In the genomic region with DNA sequence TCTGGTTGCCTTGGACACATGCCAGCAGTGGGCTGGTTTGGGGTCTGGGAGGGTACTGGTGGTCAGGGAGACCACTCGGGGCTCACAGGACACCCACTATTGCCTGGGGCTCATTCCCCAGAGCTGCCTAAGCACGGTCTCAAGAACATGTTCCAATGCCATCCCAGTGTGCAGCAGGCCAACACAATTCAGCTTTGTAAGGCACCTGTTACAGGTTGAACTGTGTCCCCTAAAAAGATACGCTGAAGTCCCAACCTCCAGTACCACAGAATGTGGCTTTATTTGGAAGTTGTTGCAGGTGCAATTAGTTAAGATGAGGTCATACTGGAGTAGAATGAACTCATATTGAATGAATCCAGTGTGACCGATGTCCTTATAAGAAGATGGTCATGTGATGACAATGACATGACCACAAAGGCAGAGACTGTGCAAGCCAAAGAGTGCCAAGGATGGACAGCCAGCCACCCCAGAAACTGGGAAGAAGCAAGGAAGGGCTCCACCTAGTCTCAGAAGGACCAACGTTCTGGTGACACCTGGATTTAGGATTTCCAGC, we compare ENCODE assay signal across 41 cellular contexts. TPM values are rescaled to one million over a fixed set of nuclear protein-coding genes. Genes with fewer than 3 reads are reported as not detected.
"Had no signal": no experiment of that assay in that cellular context is flagged by ENCODE, and none has a peak within 500 bp of the region (broad histone marks: within the 10 kb centered on the region; RNA-seq: fewer than 3 reads in every experiment).

No MANE protein-coding gene starts in this region.

- H3K4me1 Mint-ChIP-seq: activated CD4-positive, alpha-beta T cell treated with anti-CD3 and anti-CD28 coated beads, Interleukin-2, amount 10 ng/mL, durations not matched to agents 24 days and 14 days; activated naive CD4-positive, alpha-beta T cell treated with anti-CD3 and anti-CD28 coated beads, Interleukin-2, amount 10 ng/mL, durations not matched to agents 7 days and 5 days; activated naive CD4-positive, alpha-beta T cell treated with anti-CD3 and anti-CD28 coated beads, Interleukin-2, amount 50 U/mL, for 24 hours; activated naive CD8-positive, alpha-beta T cell treated with anti-CD3 and anti-CD28 coated beads, Interleukin-2, amount 10 ng/mL, durations not matched to agents 7 days and 5 days; activated T-helper 17 cell treated with anti-CD3 and anti-CD28 coated beads, Interleukin-2, amount 50 U/mL, for 72 hours; central memory CD8-positive, alpha-beta T cell had no signal

- H3K36me3 Mint-ChIP-seq: activated CD4-positive, alpha-beta memory T cell treated with anti-CD3 and anti-CD28 coated beads for 36 hours; activated naive CD4-positive, alpha-beta T cell treated with anti-CD3 and anti-CD28 coated beads, Interleukin-2, amount 10 ng/mL, durations not matched to agents 7 days and 5 days; activated naive CD4-positive, alpha-beta T cell treated with anti-CD3 and anti-CD28 coated beads, Interleukin-2, amount 50 U/mL, for 24 hours; activated naive CD8-positive, alpha-beta T cell; activated naive CD8-positive, alpha-beta T cell treated with anti-CD3 and anti-CD28 coated beads, Interleukin-2, amount 10 ng/mL, durations not matched to agents 7 days and 5 days; brain had no signal

- H3K4me3 Mint-ChIP-seq: activated B cell treated with CpG ODN at 0.5 μM for 24 hours; activated CD4-positive, alpha-beta memory T cell treated with anti-CD3 and anti-CD28 coated beads for 36 hours; activated CD4-positive, alpha-beta T cell treated with anti-CD3 and anti-CD28 coated beads, Interleukin-2, amount 10 ng/mL, durations not matched to agents 24 days and 14 days; activated CD8-positive, alpha-beta T cell treated with anti-CD3 and anti-CD28 coated beads for 36 hours; activated naive CD4-positive, alpha-beta T cell treated with anti-CD3 and anti-CD28 coated beads, Interleukin-2, amount 10 ng/mL, durations not matched to agents 7 days and 5 days; activated naive CD4-positive, alpha-beta T cell treated with anti-CD3 and anti-CD28 coated beads, Interleukin-2, amount 50 U/mL, for 24 hours; activated naive CD8-positive, alpha-beta T cell; activated naive CD8-positive, alpha-beta T cell treated with anti-CD3 and anti-CD28 coated beads, Interleukin-2, amount 10 ng/mL, durations not matched to agents 7 days and 5 days; activated naive CD8-positive, alpha-beta T cell treated with anti-CD3 and anti-CD28 coated beads, Interleukin-2, amount 50 U/mL, for 24 hours; activated T-cell treated with anti-CD3 and anti-CD28 coated beads, Interleukin-2, amount 50 U/mL, for 4 hours; activated T-cell treated with anti-CD3 and anti-CD28 coated beads, Interleukin-2, amount 50 U/mL, for 72 hours; activated T-helper 1 cell treated with anti-CD3 and anti-CD28 coated beads, Interleukin-12 subunit alpha, Interleukin-12 subunit beta, Interleukin-2, Interleukin-4 antibody, amounts not matched to agents 30 ng/mL and 10 ng/mL and 1 ng/mL, durations not matched to agents 14 hours and 24 hours and 36 hours; activated T-helper 17 cell treated with anti-CD3 and anti-CD28 coated beads, Interleukin-2, amount 50 U/mL, for 72 hours; brain; central memory CD8-positive, alpha-beta T cell; T-helper 1 cell treated with Interleukin-12 subunit alpha and Interleukin-12 subunit beta and Interleukin-4 antibody, amounts not matched to agents 30 μg/mL and 1 μg/mL, for 36 hours; T-helper 2 cell treated with Interferon-gamma antibody and Interleukin-4, amounts not matched to agents 5 μg/mL and 100 μg/mL, for 36 hours had no signal

- FAIRE-seq: bronchial epithelial cell, TTC549 had no signal

- H3K36me3 ChIP-seq: ascending aorta, cardiac muscle cell had no signal

- H3K27ac ChIP-seq: ascending aorta, cardiac muscle cell, VCaP had no signal

- H3K27ac Mint-ChIP-seq: activated B cell treated with CpG ODN at 0.5 μM for 24 hours; activated CD4-positive, alpha-beta memory T cell treated with anti-CD3 and anti-CD28 coated beads for 36 hours; activated CD4-positive, alpha-beta T cell treated with anti-CD3 and anti-CD28 coated beads, Interleukin-2, amount 10 ng/mL, durations not matched to agents 24 days and 14 days; activated CD8-positive, alpha-beta T cell treated with anti-CD3 and anti-CD28 coated beads for 36 hours; activated naive CD4-positive, alpha-beta T cell treated with anti-CD3 and anti-CD28 coated beads, Interleukin-2, amount 10 ng/mL, durations not matched to agents 7 days and 5 days; activated naive CD4-positive, alpha-beta T cell treated with anti-CD3 and anti-CD28 coated beads, Interleukin-2, amount 50 U/mL, for 24 hours; activated naive CD8-positive, alpha-beta T cell; activated naive CD8-positive, alpha-beta T cell treated with anti-CD3 and anti-CD28 coated beads, Interleukin-2, amount 10 ng/mL, durations not matched to agents 7 days and 5 days; activated naive CD8-positive, alpha-beta T cell treated with anti-CD3 and anti-CD28 coated beads, Interleukin-2, amount 50 U/mL, for 24 hours; activated T-cell treated with anti-CD3 and anti-CD28 coated beads, Interleukin-2, amount 50 U/mL, for 72 hours; activated T-helper 1 cell treated with anti-CD3 and anti-CD28 coated beads, Interleukin-12 subunit alpha, Interleukin-12 subunit beta, Interleukin-2, Interleukin-4 antibody, amounts not matched to agents 30 ng/mL and 10 ng/mL and 1 ng/mL, durations not matched to agents 14 hours and 24 hours and 36 hours; activated T-helper 17 cell treated with anti-CD3 and anti-CD28 coated beads, Interleukin-2, amount 50 U/mL, for 72 hours; brain; T-helper 1 cell treated with Interleukin-12 subunit alpha and Interleukin-12 subunit beta and Interleukin-4 antibody, amounts not matched to agents 30 μg/mL and 1 μg/mL, for 36 hours; T-helper 2 cell treated with Interferon-gamma antibody and Interleukin-4, amounts not matched to agents 5 μg/mL and 100 μg/mL, for 36 hours had no signal

- H3K4me3 ChIP-seq: ascending aorta, cardiac muscle cell had no signal

- ATAC-seq: activated CD8-positive, alpha-beta T cell treated with anti-CD3 and anti-CD28 coated beads for 36 hours; activated naive CD8-positive, alpha-beta T cell treated with anti-CD3 and anti-CD28 coated beads, Interleukin-2, amount 50 U/mL, for 24 hours; activated T-cell treated with anti-CD3 and anti-CD28 coated beads, Interleukin-2, amount 50 U/mL, for 4 hours; activated T-cell treated with anti-CD3 and anti-CD28 coated beads, Interleukin-2, amount 50 U/mL, for 72 hours; activated T-helper 17 cell treated with anti-CD3 and anti-CD28 coated beads, Interleukin-2, amount 50 U/mL, for 72 hours had no signal

- H3K27me3 Mint-ChIP-seq: activated naive CD4-positive, alpha-beta T cell treated with anti-CD3 and anti-CD28 coated beads, Interleukin-2, amount 50 U/mL, for 24 hours had no signal

- DNase-seq: activated B cell treated with CpG ODN at 0.5 μM for 24 hours; activated CD4-positive, alpha-beta memory T cell treated with anti-CD3 and anti-CD28 coated beads for 36 hours; activated CD4-positive, alpha-beta T cell treated with anti-CD3 and anti-CD28 coated beads for 4 hours; activated CD4-positive, alpha-beta T cell treated with anti-CD3 and anti-CD28 coated beads, Interleukin-2, amount 10 ng/mL, durations not matched to agents 24 days and 14 days; activated CD4-positive, alpha-beta T cell treated with anti-CD3 and anti-CD28 coated beads, Interleukin-2, amount 50 U/mL, for 1 hour; activated CD4-positive, alpha-beta T cell treated with anti-CD3 and anti-CD28 coated beads, Interleukin-2, amount 50 U/mL, for 4 hours; activated CD4-positive, CD25-positive, alpha-beta regulatory T cell treated with anti-CD3 and anti-CD28 coated beads, Interleukin-2, amount 50 U/mL, for 72 hours; activated CD8-positive, alpha-beta memory T cell treated with anti-CD3 and anti-CD28 coated beads, Interleukin-2, amount 50 U/mL, for 4 hours; activated CD8-positive, alpha-beta T cell treated with anti-CD3 and anti-CD28 coated beads for 36 hours; activated effector memory CD4-positive, alpha-beta T cell treated with anti-CD3 and anti-CD28 coated beads, Interleukin-2, amount 50 U/mL, for 16 hours; activated gamma-delta T cell treated with Interleukin-2 at 50 U/mL for 16 hours; activated naive CD4-positive, alpha-beta T cell; activated naive CD4-positive, alpha-beta T cell treated with anti-CD3 and anti-CD28 coated beads, Interleukin-2, amount 10 ng/mL, durations not matched to agents 7 days and 5 days; activated naive CD8-positive, alpha-beta T cell treated with anti-CD3 and anti-CD28 coated beads, Interleukin-2, amount 10 ng/mL, durations not matched to agents 7 days and 5 days; activated naive CD8-positive, alpha-beta T cell treated with anti-CD3 and anti-CD28 coated beads, Interleukin-2, amount 50 U/mL, for 24 hours; activated T-cell treated with anti-CD3 and anti-CD28 coated beads for 4 hours; activated T-cell treated with anti-CD3 and anti-CD28 coated beads, Interleukin-2, amount 50 U/mL, for 1 hour; activated T-cell treated with anti-CD3 and anti-CD28 coated beads, Interleukin-2, amount 50 U/mL, for 4 hours; activated T-cell treated with anti-CD3 and anti-CD28 coated beads, Interleukin-2, amount 50 U/mL, for 72 hours; amygdala; anterior cingulate cortex; caudate nucleus; cerebellar nuclear complex; T-helper 1 cell; T-helper 2 cell; T-helper 9 cell had no signal

- H3K9me3 Mint-ChIP-seq: activated B cell treated with CpG ODN at 0.5 μM for 24 hours; activated CD4-positive, alpha-beta memory T cell treated with anti-CD3 and anti-CD28 coated beads for 36 hours; activated CD4-positive, alpha-beta T cell treated with anti-CD3 and anti-CD28 coated beads, Interleukin-2, amount 10 ng/mL, durations not matched to agents 24 days and 14 days; activated CD8-positive, alpha-beta T cell treated with anti-CD3 and anti-CD28 coated beads for 36 hours; activated naive CD4-positive, alpha-beta T cell treated with anti-CD3 and anti-CD28 coated beads, Interleukin-2, amount 10 ng/mL, durations not matched to agents 7 days and 5 days; activated naive CD4-positive, alpha-beta T cell treated with anti-CD3 and anti-CD28 coated beads, Interleukin-2, amount 50 U/mL, for 24 hours; activated naive CD8-positive, alpha-beta T cell treated with anti-CD3 and anti-CD28 coated beads, Interleukin-2, amount 10 ng/mL, durations not matched to agents 7 days and 5 days; activated naive CD8-positive, alpha-beta T cell treated with anti-CD3 and anti-CD28 coated beads, Interleukin-2, amount 50 U/mL, for 24 hours; activated T-cell treated with anti-CD3 and anti-CD28 coated beads, Interleukin-2, amount 50 U/mL, for 4 hours; activated T-cell treated with anti-CD3 and anti-CD28 coated beads, Interleukin-2, amount 50 U/mL, for 72 hours; activated T-helper 1 cell treated with anti-CD3 and anti-CD28 coated beads, Interleukin-12 subunit alpha, Interleukin-12 subunit beta, Interleukin-2, Interleukin-4 antibody, amounts not matched to agents 30 ng/mL and 10 ng/mL and 1 ng/mL, durations not matched to agents 14 hours and 24 hours and 36 hours; activated T-helper 17 cell treated with anti-CD3 and anti-CD28 coated beads, Interleukin-2, amount 50 U/mL, for 72 hours; central memory CD8-positive, alpha-beta T cell; T-helper 1 cell treated with Interleukin-12 subunit alpha and Interleukin-12 subunit beta and Interleukin-4 antibody, amounts not matched to agents 30 μg/mL and 1 μg/mL, for 36 hours; T-helper 2 cell treated with Interferon-gamma antibody and Interleukin-4, amounts not matched to agents 5 μg/mL and 100 μg/mL, for 36 hours had no signal

- H3K27me3 ChIP-seq: ascending aorta, cardiac muscle cell had no signal

- H3K9me3 ChIP-seq: ascending aorta had no signal

RNA-seq across cellular contexts. Expression of a gene that starts 13.5 kb away (rescaled TPM):
- total RNA-seq: activated B cell treated with CpG ODN at 0.5 μM for 24 hours; activated CD4-positive, alpha-beta memory T cell treated with anti-CD3 and anti-CD28 coated beads for 36 hours; activated CD4-positive, alpha-beta T cell treated with anti-CD3 and anti-CD28 coated beads, Interleukin-2, amount 10 ng/mL, durations not matched to agents 24 days and 14 days; activated CD8-positive, alpha-beta memory T cell treated with anti-CD3 and anti-CD28 coated beads for 36 hours; activated CD8-positive, alpha-beta T cell treated with anti-CD3 and anti-CD28 coated beads for 36 hours; activated naive CD8-positive, alpha-beta T cell treated with anti-CD3 and anti-CD28 coated beads, Interleukin-2, amount 10 ng/mL, durations not matched to agents 7 days and 5 days; activated T-cell treated with anti-CD3 and anti-CD28 coated beads, Interleukin-2, amount 50 U/mL, for 4 hours; activated T-cell treated with anti-CD3 and anti-CD28 coated beads, Interleukin-2, amount 50 U/mL, for 72 hours; activated T-helper 1 cell treated with anti-CD3 and anti-CD28 coated beads, Interleukin-12 subunit alpha, Interleukin-12 subunit beta, Interleukin-2, Interleukin-4 antibody, amounts not matched to agents 30 ng/mL and 10 ng/mL and 1 ng/mL, durations not matched to agents 14 hours and 24 hours and 36 hours; activated T-helper 17 cell treated with anti-CD3 and anti-CD28 coated beads, Interleukin-2, amount 50 U/mL, for 72 hours; ascending aorta; bronchial epithelial cell; cardiac muscle cell; chondrocyte had no signal
- polyA plus RNA-seq: cardiac muscle cell had no signal
